ENCODE assay signal across 1 cellular context in genomic region chr10:46050956-46051355, GRCh38.
A peak's percentile ranks its signal among the peaks of the same experiment; 100 is the strongest.
TF ChIP-seq lines count a peak whose summit lies in the region.

No MANE protein-coding gene starts in this region.

TF ChIP-seq in HepG2, 621 proteins besides CTCF, POLR2A, EP300 and RAD21:
- TF ChIP-seq XRCC5 (optimal IDR thresholded peaks at IDR 0.05; ENCODE audit: low read length) (no peak), PRMT3 (CRISPR knock-in tag; IDR thresholded peaks at IDR 0.05; ENCODE audit: borderline replicate concordance, low read depth) (no peak), ZNF501 (CRISPR knock-in tag; IDR thresholded peaks at IDR 0.05) (0 out of 2 replicates have a peak, but pooled peaks have one; percentile 29)
